8 cellular contexts compared by ENCODE assay signal in genomic region chr15:31392761-31393401, GRCh38.
DNase-seq lines count a peak whose midpoint lies in the region; ATAC-seq and TF ChIP-seq lines count a peak whose summit lies in the region.

No MANE protein-coding gene starts in this region.

- no peaks in the 10 kb centered on the region for H3K9me3 Mint-ChIP-seq in T-cell

- H3K9me3 ChIP-seq in HAP-1 = no peaks in the 10 kb centered on the region

- H3K4me3 Mint-ChIP-seq in T-cell = peak overlapping the region; percentile 84 to 93 (median 85)

- H3K4me3 ChIP-seq in HAP-1 (peak overlapping the region; percentile 53), foreskin fibroblast (ENCODE audit: low read depth in 1 of 2, low read length in 2 of 2) (peak overlapping the region; percentile 52 to 83)

- POLR2A ChIA-PET in T-cell (lab: Charles Lee) = interaction anchor here in 1 of 2 donors (1.3 to 1.4 kb wide), 2 partner anchors 27 to 42 kb away, joined by 5 to 9 read pairs; no protein-coding TSS in a partner anchor

- H3K36me3 Mint-ChIP-seq in T-cell = no peaks in the 10 kb centered on the region

- H3K36me3 ChIP-seq in HAP-1 (replicated peaks) = no peaks in the 10 kb centered on the region

- peak; percentile 57 for DNase-seq in GM13976 (ENCODE audit: low spot score)
- DNase-seq in HAP-1 (ENCODE audit: low spot score in 2 of 2) = peak in 1 of 2 experiments; percentile 43
- DNase-seq in T-cell = no peak
- DNase-seq in foreskin fibroblast = peak in 1 of 2 donors; percentile 38
- DNase-seq in retina = peak; percentile 55
- DNase-seq in inferior parietal cortex (ENCODE audit: extremely low spot score) = no peak
- no peak for DNase-seq in effector CD8-positive, alpha-beta T cell (lab: John Stamatoyannopoulos, UW)
- DNase-seq in NCI-H524 treated with DMSO at 0.1 percent for 48 hours (lab: John Stamatoyannopoulos, UW) = no peak

- H3K27me3 Mint-ChIP-seq in T-cell = no peaks in the 10 kb centered on the region

- H3K27me3 ChIP-seq in HAP-1 (ENCODE audit: low read depth) = no peaks in the 10 kb centered on the region

- H3K4me1 Mint-ChIP-seq in T-cell = peaks cover 39 to 50% (median 43%) of the 10 kb centered on the region in 3 donors

- TF ChIP-seq CTCF in GM13976 (IDR thresholded peaks at IDR 0.05; ENCODE audit: borderline replicate concordance, control extremely low read depth, extremely low read depth, insufficient read depth, missing control alignments) = no peak
- TF ChIP-seq CTCF in foreskin fibroblast (IDR thresholded peaks at IDR 0.05; ENCODE audit: low read depth, low read length) = no peak

- peak overlapping the region; percentile 67 to 96 for H3K27ac Mint-ChIP-seq in T-cell

- H3K4me1 ChIP-seq in HAP-1 = peaks cover 11% of the 10 kb centered on the region

- CTCF ChIA-PET in T-cell (lab: Charles Lee) = interaction anchor here (1.1 to 2.9 kb wide), 3 partner anchors 27 to 42 kb away, joined by 4 to 15 read pairs (median 6); no protein-coding TSS in a partner anchor

- in situ Hi-C loops in GM13976 (cut with MboI; ENCODE audit: low sequenced_read_pairs, unreplicated experiment) = no loop called here
- in situ Hi-C loops in HAP-1 (cut with MboI; ENCODE audit: low sequenced_read_pairs) = no loop called here

- peak; percentile 18 to 40 (median 22) for ATAC-seq in T-cell (replicated peaks in 1 of 4)

Comparison
In these comparisons a context has a peak if more than half of its experiments do, and no peak if none do; other contexts are left out.
1. DNase-seq: peak in GM13976 (single experiment) and retina (single experiment); none in T-cell (0 of 34), inferior parietal cortex (single experiment), effector CD8-positive, alpha-beta T cell (single experiment) and NCI-H524 treated with DMSO at 0.1 percent for 48 hours (single experiment).